In the genomic region with DNA sequence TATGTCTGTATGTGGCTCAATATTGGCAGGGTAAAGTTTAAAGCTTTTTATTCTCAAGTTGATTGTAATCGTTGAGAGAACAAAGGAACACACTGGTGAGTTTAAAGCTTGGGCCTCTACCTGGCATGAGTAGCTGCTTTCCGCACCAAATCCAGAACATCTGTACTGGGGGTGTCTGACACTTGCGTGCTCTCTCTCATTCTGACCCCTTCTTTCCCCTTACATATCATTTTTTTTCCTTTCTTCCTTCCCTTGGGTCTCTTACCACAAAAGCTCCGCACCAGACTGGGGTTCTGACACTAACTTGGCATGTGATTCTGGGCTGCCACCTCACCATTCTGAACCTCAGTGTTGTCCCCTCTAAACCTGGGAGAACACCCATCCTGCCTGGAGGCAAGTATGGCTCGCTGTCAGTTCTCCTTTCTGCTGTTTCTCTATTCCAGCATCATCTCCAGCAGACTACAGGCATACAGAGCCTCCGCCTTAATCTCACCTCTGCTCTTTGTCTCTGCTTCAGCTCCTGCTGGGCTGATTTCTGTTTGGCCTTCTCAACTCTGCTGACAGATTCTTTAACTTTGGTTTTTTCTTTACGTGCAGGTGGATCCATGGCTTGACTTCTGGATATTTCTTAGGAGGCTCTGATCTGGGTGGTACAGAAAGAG, we compare ENCODE assay signal across 6 cellular contexts. TPM values are rescaled to one million over a fixed set of nuclear protein-coding genes. Genes with fewer than 3 reads are reported as not detected.
DNase-seq lines count a peak whose midpoint lies in the region; ATAC-seq and TF ChIP-seq lines count a peak whose summit lies in the region.

No MANE protein-coding gene starts in this region.

- ATAC-seq in HG03045 (IDR thresholded peaks at IDR 0.05; ENCODE audit: unreplicated experiment) (peak; percentile 4), mucosa of descending colon (peak; percentile 2)

- POLR2A ChIA-PET in A673 (lab: Charles Lee; ENCODE audit: low non-redundant PET), result no interaction called here
- POLR2A ChIA-PET in GM10248 (lab: Yijun Ruan, JAX), result no interaction called here

- intact Hi-C loops in A673 (cut with micrococcal nuclease; ENCODE audit: unreplicated experiment) (no loop called here), mucosa of descending colon (cut with DNase I, micrococcal nuclease) (no loop called here)

- no peaks in the 10 kb centered on the region for H3K27me3 ChIP-seq in A673 (replicated peaks; ENCODE audit: insufficient read depth, low read depth, low read length, poor library complexity)
- H3K27me3 ChIP-seq in adipocyte (replicated peaks; ENCODE audit: control insufficient read depth, insufficient read depth, low read length), result no peaks in the 10 kb centered on the region

- DNase-seq in A673 (ENCODE audit: low spot score), result peak; percentile 11
- DNase-seq in adipocyte (ENCODE audit: low read depth), result peak; percentile 40
- DNase-seq in mucosa of descending colon, result peak in 1 of 3 donors; percentile 12
- no peak for DNase-seq in SKM-1 (lab: John Stamatoyannopoulos, UW; ENCODE audit: unreplicated experiment)
- no peak for DNase-seq in GM10248 (ENCODE audit: extremely low spot score)

- TF ChIP-seq CTCF in A673 (conservative IDR thresholded peaks at IDR 0.05; ENCODE audit: low read depth, low read length) (no peak), mucosa of descending colon (IDR thresholded peaks at IDR 0.05) (no peak), GM10248 (IDR thresholded peaks at IDR 0.05; ENCODE audit: control extremely low read depth, extremely low read depth, low read depth, missing control alignments) (no peak)

- CTCF ChIA-PET in A673 (lab: Charles Lee) (no interaction called here), GM10248 (lab: Yijun Ruan, JAX) (interaction anchor here (0.8 to 1.5 kb wide), 7 partner anchors 9 to 258 kb away, joined by 3 to 4 read pairs (median 4); a partner anchor contains a TSS)

- peaks cover 7% of the 10 kb centered on the region for H3K36me3 ChIP-seq in A673 (ENCODE audit: insufficient read depth, low read length, poor library complexity, severe bottlenecking)
- H3K36me3 ChIP-seq in adipocyte (ENCODE audit: control insufficient read depth, insufficient read depth, low read length, severe bottlenecking), result peaks cover 4% of the 10 kb centered on the region
- H3K36me3 ChIP-seq in mucosa of descending colon (ENCODE audit: low read depth), result no peaks in the 10 kb centered on the region

- H3K9me3 ChIP-seq in A673 (ENCODE audit: low read depth, low read length, poor library complexity, severe bottlenecking) (no peaks in the 10 kb centered on the region), adipocyte (ENCODE audit: control insufficient read depth, low read length) (no peaks in the 10 kb centered on the region), mucosa of descending colon (no peaks in the 10 kb centered on the region)

- H3K4me3 ChIP-seq in A673 (ENCODE audit: low read depth, low read length, poor library complexity, severe bottlenecking), result peak overlapping the region; percentile 71
- peak overlapping the region; percentile 94 for H3K4me3 ChIP-seq in adipocyte (ENCODE audit: low read length)
- H3K4me3 ChIP-seq in mucosa of descending colon, result no peak overlapping the region

- peak overlapping the region; percentile 97 for H3K27ac ChIP-seq in A673 (ENCODE audit: low read depth, low read length, poor library complexity, severe bottlenecking)

- BruUV-seq in A673 (replicated peaks; lab: Mats Ljungman, UMichigan), result TSS peak; percentile 68

- H3K4me1 ChIP-seq in A673 (ENCODE audit: insufficient read depth, low read length, poor library complexity, severe bottlenecking) (peaks cover 24% of the 10 kb centered on the region), adipocyte (ENCODE audit: control insufficient read depth, insufficient read depth, low read length) (peaks cover 21% of the 10 kb centered on the region), mucosa of descending colon (ENCODE audit: low read depth) (peaks cover 4% of the 10 kb centered on the region)

- peak overlapping the region; percentile 95 for H3K9ac ChIP-seq in adipocyte (ENCODE audit: low read length)

RNA-seq across cellular contexts. Expression of a gene that starts 0.9 kb away (rescaled TPM):
- 3.0 and 3.5 TPM in 2 replicates for total RNA-seq in A673 (2021)
- total RNA-seq in mucosa of descending colon, result 10 to 100 TPM; 15.3 to 17.9 (median 16.7) TPM

RNA-seq across cellular contexts. Expression of a gene that starts 1.1 kb away (rescaled TPM):
- 49.4 and 50.8 TPM in 2 replicates for total RNA-seq in A673 (2021)
- 10 to 100 TPM; 14.9 to 20.3 (median 15.4) TPM for total RNA-seq in mucosa of descending colon

RNA-seq across cellular contexts. Expression of a gene that starts 30.3 kb away (rescaled TPM):
- total RNA-seq in A673 (2021) (13.5 and 14.2 TPM in 2 replicates), mucosa of descending colon (10 to 100 TPM in 1 of 3 donors, 1 to 10 TPM in 2; 5.9 to 10.8 (median 5.9) TPM)

RNA-seq across cellular contexts. Expression of a gene that starts 31.3 kb away (rescaled TPM):
- 1.2 and 1.7 TPM in 2 replicates for total RNA-seq in A673 (2021)
- total RNA-seq in mucosa of descending colon, result not detected

RNA-seq across cellular contexts. Expression of a gene that starts 49.0 kb away (rescaled TPM):
- 13.1 and 14.7 TPM in 2 replicates for total RNA-seq in A673 (2021)
- 1 to 10 TPM; 4.4 to 9.8 (median 7.1) TPM for total RNA-seq in mucosa of descending colon

Comparison
In these comparisons a context has a peak if more than half of its experiments do, and no peak if none do; other contexts are left out.
1. DNase-seq: peak in A673 (single experiment) and adipocyte (single experiment); none in SKM-1 (single experiment) and GM10248 (single experiment).